ENCODE assay signal across 1 cellular context in the genomic region with DNA sequence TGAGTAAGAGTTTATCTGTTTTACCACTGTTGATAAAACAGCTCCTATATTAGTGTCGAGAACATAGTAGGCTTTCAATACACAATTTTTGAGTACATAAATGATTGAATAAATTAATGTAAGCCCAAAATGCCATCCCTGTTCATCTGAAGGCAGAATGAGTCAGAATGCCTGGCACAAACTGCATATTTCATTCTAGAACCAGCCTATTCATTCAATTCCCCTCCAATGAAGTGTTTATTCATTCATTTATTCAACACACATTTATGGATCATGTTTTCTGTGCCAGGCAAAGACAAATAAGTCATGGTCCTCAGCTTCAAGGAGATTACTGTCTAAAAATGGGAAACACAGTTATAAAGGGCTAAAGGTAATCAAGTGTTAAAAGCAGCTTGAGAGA.
TF ChIP-seq lines count a peak whose summit lies in the region.

No MANE protein-coding gene starts in this region.

TF ChIP-seq in IMR-90, 13 proteins besides CTCF, POLR2A, EP300 and RAD21:
- TF ChIP-seq FOS (IDR thresholded peaks at IDR 0.05; ENCODE audit: low read depth, low read length) = no peak
- no peak for TF ChIP-seq CEBPB (IDR thresholded peaks at IDR 0.05; ENCODE audit: low read depth, low read length)
- TF ChIP-seq CHD1 (IDR thresholded peaks at IDR 0.05; ENCODE audit: low read depth, low read length) = no peak
- TF ChIP-seq, protein P1, sequence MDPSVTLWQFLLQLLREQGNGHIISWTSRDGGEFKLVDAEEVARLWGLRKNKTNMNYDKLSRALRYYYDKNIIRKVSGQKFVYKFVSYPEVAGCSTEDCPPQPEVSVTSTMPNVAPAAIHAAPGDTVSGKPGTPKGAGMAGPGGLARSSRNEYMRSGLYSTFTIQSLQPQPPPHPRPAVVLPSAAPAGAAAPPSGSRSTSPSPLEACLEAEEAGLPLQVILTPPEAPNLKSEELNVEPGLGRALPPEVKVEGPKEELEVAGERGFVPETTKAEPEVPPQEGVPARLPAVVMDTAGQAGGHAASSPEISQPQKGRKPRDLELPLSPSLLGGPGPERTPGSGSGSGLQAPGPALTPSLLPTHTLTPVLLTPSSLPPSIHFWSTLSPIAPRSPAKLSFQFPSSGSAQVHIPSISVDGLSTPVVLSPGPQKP (IDR thresholded peaks at IDR 0.05; ENCODE audit: borderline replicate concordance, low read depth, low read length) = no peak
- TF ChIP-seq SMC3 (IDR thresholded peaks at IDR 0.05; ENCODE audit: low read depth, low read length) = no peak
- no peak for TF ChIP-seq MAFK (IDR thresholded peaks at IDR 0.05; ENCODE audit: low read depth, low read length)
- TF ChIP-seq NFE2L2 (IDR thresholded peaks at IDR 0.05; ENCODE audit: low read depth, low read length) = no peak
- no peak for TF ChIP-seq MAZ (IDR thresholded peaks at IDR 0.05; ENCODE audit: borderline replicate concordance, low read depth, low read length)
- TF ChIP-seq RCOR1 (IDR thresholded peaks at IDR 0.05; ENCODE audit: insufficient replicate concordance, low read length) = no peak
- TF ChIP-seq BHLHE40 (IDR thresholded peaks at IDR 0.05; ENCODE audit: low read depth, low read length) = no peak
- TF ChIP-seq MXI1 (IDR thresholded peaks at IDR 0.05; ENCODE audit: borderline replicate concordance, low read depth, low read length) = no peak
- TF ChIP-seq USF2 (IDR thresholded peaks at IDR 0.05; ENCODE audit: low read depth, low read length) = no peak
- TF ChIP-seq RFX5 (IDR thresholded peaks at IDR 0.05; ENCODE audit: low read depth, low read length) = no peak
TF ChIP-seq in IMR-90: peak in this region for 0.
